In the genomic region with DNA sequence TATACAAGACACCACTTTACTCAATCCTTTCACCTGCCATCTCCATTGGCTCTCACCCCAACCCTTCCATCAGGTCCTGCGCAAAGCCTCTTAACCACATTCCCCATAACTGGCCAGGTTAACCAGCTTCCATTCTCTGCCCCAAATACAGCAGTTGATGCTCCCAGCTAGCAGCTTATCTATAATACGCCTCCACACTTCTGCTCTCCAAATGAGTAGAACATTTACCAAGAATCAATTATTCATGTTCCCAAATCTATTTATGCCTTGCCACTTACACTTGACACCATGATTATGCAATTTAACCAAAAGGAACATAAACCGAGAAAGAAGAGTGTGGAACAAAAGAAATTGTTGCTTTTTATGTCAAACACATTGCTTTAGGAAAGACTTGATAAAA, we compare ENCODE assay signal across 18 cellular contexts.
DNase-seq lines count a peak whose midpoint lies in the region; ATAC-seq and TF ChIP-seq lines count a peak whose summit lies in the region.
"Had no signal": no experiment of that assay in that cellular context is flagged by ENCODE, and none has a peak within 500 bp of the region (broad histone marks: within the 10 kb centered on the region; RNA-seq: fewer than 3 reads in every experiment).

No MANE protein-coding gene starts in this region.

- H3K9me3 ChIP-seq in IMR-90 (ENCODE audit: control insufficient read depth, insufficient read depth, low read length), result no peaks in the 10 kb centered on the region
- no peaks in the 10 kb centered on the region for H3K9me3 ChIP-seq in body of pancreas
- H3K9me3 ChIP-seq in stomach smooth muscle (ENCODE audit: control insufficient read depth in 2 of 2, low read length in 2 of 2), result no peaks in the 10 kb centered on the region

- ATAC-seq in IMR-90 (ENCODE audit: low read depth), result no peak
- peak; percentile 61 for ATAC-seq in body of pancreas
- ATAC-seq: SK-N-SH treated with all-trans-retinoic acid at 6 μM for 48 hours had no signal

- peak overlapping the region; percentile 10; the same call in 1 of the 2 replicates for H3K4ac ChIP-seq in IMR-90 (ENCODE audit: low read depth, low read length)

- intact Hi-C loops in IMR-90 (cut with micrococcal nuclease), result no loop called here
- intact Hi-C loops in body of pancreas (cut with DNase I), result no loop called here

- no peak overlapping the region for H2AK9ac ChIP-seq in IMR-90 (replicated peaks; ENCODE audit: low read depth, low read length, poor library complexity)

- no peaks in the 10 kb centered on the region for H3K27me3 ChIP-seq in IMR-90 (ENCODE audit: control insufficient read depth, insufficient read depth, low read length)
- H3K27me3 ChIP-seq in body of pancreas, result no peaks in the 10 kb centered on the region
- H3K27me3 ChIP-seq in stomach smooth muscle (ENCODE audit: control insufficient read depth in 1 of 2, insufficient read depth in 2 of 2, low read length in 2 of 2), result no peaks in the 10 kb centered on the region

- H4K91ac ChIP-seq in IMR-90 (ENCODE audit: insufficient read depth, low read depth, low read length), result no peak overlapping the region

- H3K14ac ChIP-seq in IMR-90 (replicated peaks; ENCODE audit: low read depth, low read length), result no peak overlapping the region

- no peak overlapping the region for H3K27ac ChIP-seq in IMR-90 (ENCODE audit: insufficient read depth, low read length)
- no peak overlapping the region for H3K27ac ChIP-seq in body of pancreas
- H3K27ac ChIP-seq in stomach smooth muscle (ENCODE audit: low read length), result peak overlapping the region; percentile 18
- H3K27ac ChIP-seq: KMS-11, PC-9 had no signal

- TF ChIP-seq POLR2A in IMR-90 (IDR thresholded peaks at IDR 0.05; ENCODE audit: low read depth, low read length), result no peak
- no peak for TF ChIP-seq POLR2A in body of pancreas (IDR thresholded peaks at IDR 0.05)

- H3K23ac ChIP-seq in IMR-90 (ENCODE audit: low read depth, low read length), result no peak overlapping the region

- no peak overlapping the region for H3K18ac ChIP-seq in IMR-90 (ENCODE audit: low read depth, low read length)

- no peak for TF ChIP-seq RAD21 in IMR-90 (IDR thresholded peaks at IDR 0.05; ENCODE audit: low read length)

- no peak for DNase-seq in IMR-90
- peak; percentile 89 for DNase-seq in MV-4-11 (lab: John Stamatoyannopoulos, UW)
- no peak for DNase-seq in body of pancreas
- DNase-seq in cerebellar nuclear complex (lab: John Stamatoyannopoulos, UW), result no peak
- no peak for DNase-seq in activated T-cell treated with anti-CD3 and anti-CD28 coated beads, Interleukin-2, amount 50 U/mL, for 48 hours
- DNase-seq in G401 (ENCODE audit: low spot score), result no peak
- DNase-seq: C1 segment of cervical spinal cord; H9; NCI-H1092 treated with DMSO at 0.1 percent for 48 hours; NCI-H2081; NCI-H2171 treated with DMSO at 0.1 percent for 48 hours; NCI-H748 treated with DMSO at 0.1 percent for 48 hours; NK-92 treated with Interleukin-12 subunit alpha and Interleukin-12 subunit beta, amount 100 ng/mL, for 24 hours; PC-9; SIG-M5 had no signal

- H4K20me1 ChIP-seq in IMR-90 (ENCODE audit: insufficient read depth, low read length), result no peaks in the 10 kb centered on the region; the same call in 1 of the 2 replicates

- POLR2A ChIA-PET in IMR-90 (lab: Charles Lee; ENCODE audit: unreplicated experiment), result no interaction called here

- H2AK5ac ChIP-seq in IMR-90 (ENCODE audit: low read depth, low read length), result peak overlapping the region; percentile 30; the same call in 1 of the 2 replicates

- 100% methylated on average over 1 of the region's 3 CpGs; no CpG with 5 or more reads in 1 of the 2 experiments for WGBS in IMR-90 (ENCODE audit: extremely low coverage in 2 of 2, insufficient read length in 1 of 2), 2 experiments
- WGBS in body of pancreas, 2 donors, result 29 to 32% methylated on average over 3 of the region's 3 CpGs

- H3K56ac ChIP-seq in IMR-90 (ENCODE audit: extremely low read depth, insufficient read depth, low read length), result no peak overlapping the region

- peak overlapping the region; percentile 67; the same call in 2 of the 3 replicates for H2BK15ac ChIP-seq in IMR-90 (ENCODE audit: low read depth, low read length)

- H3K4me3 ChIP-seq in IMR-90 (ENCODE audit: insufficient read depth, low read depth, low read length), result no peak overlapping the region
- no peak overlapping the region for H3K4me3 ChIP-seq in body of pancreas
- no peak overlapping the region for H3K4me3 ChIP-seq in stomach smooth muscle (ENCODE audit: low read length in 2 of 2)
- H3K4me3 ChIP-seq: PC-9 had no signal

- peaks cover 2 to 13% of the 10 kb centered on the region in 2 experiments; a peak in 2 of 4 replicates for H3K79me1 ChIP-seq in IMR-90 (ENCODE audit: low read depth in 1 of 2, low read length in 2 of 2)

- H2AFZ ChIP-seq in IMR-90 (replicated peaks; ENCODE audit: low read length, poor library complexity), result no peak overlapping the region
- H2AFZ ChIP-seq: PC-9 had no signal

- dilution Hi-C loops in IMR-90 (cut with HindIII; ENCODE audit: low sequenced_read_pairs, unreplicated experiment), result no loop called here

- no peak for TF ChIP-seq CTCF in IMR-90 (conservative IDR thresholded peaks at IDR 0.05; ENCODE audit: low read depth, low read length)
- no peak for TF ChIP-seq CTCF in body of pancreas (IDR thresholded peaks at IDR 0.05)

- in situ Hi-C loops in IMR-90 (cut with MboI; ENCODE audit: low sequenced_read_pairs) (loop anchor here (5.0 kb wide), 1 partner anchor 48 kb away; no protein-coding TSS in a partner anchor), G401 (cut with HindIII; ENCODE audit: low sequenced_read_pairs) (no loop called here)

- peaks cover 20% of the 10 kb centered on the region for H3K9me1 ChIP-seq in IMR-90 (ENCODE audit: insufficient read depth, low read length)

- H3K36me3 ChIP-seq in IMR-90 (ENCODE audit: control insufficient read depth, insufficient read depth, low read length), result no peaks in the 10 kb centered on the region
- H3K36me3 ChIP-seq in body of pancreas (replicated peaks in 1 of 2; ENCODE audit: insufficient read depth in 1 of 2, low read depth in 2 of 2), result no peaks in the 10 kb centered on the region
- no peaks in the 10 kb centered on the region for H3K36me3 ChIP-seq in stomach smooth muscle (ENCODE audit: control insufficient read depth in 2 of 2, insufficient read depth in 2 of 2, low read length in 2 of 2)

- BruUV-seq in IMR-90 (replicated peaks; lab: Mats Ljungman, UMichigan), result no TSS peak

- CTCF ChIA-PET in IMR-90 (lab: Yijun Ruan, JAX), result interaction anchor here (0.7 kb wide), 1 partner anchor 38 kb away, joined by 3 read pairs; no protein-coding TSS in a partner anchor

- H3K9ac ChIP-seq in IMR-90 (ENCODE audit: low read depth, low read length) (no peak overlapping the region), stomach smooth muscle (ENCODE audit: low read length in 2 of 2) (no peak overlapping the region)
- H3K9ac ChIP-seq: KMS-11 had no signal

- H4K5ac ChIP-seq in IMR-90 (ENCODE audit: low read depth, low read length), result no peak overlapping the region

- no peak overlapping the region for H3K4me2 ChIP-seq in IMR-90 (ENCODE audit: low read depth, low read length)
- H3K4me2 ChIP-seq: KMS-11, PC-9 had no signal

- no peak overlapping the region for H4K8ac ChIP-seq in IMR-90 (ENCODE audit: low read depth in 2 of 2, low read length in 2 of 2)

- H2BK120ac ChIP-seq in IMR-90 (ENCODE audit: low read depth, low read length), result no peak overlapping the region

- H3K4me1 ChIP-seq in IMR-90 (ENCODE audit: control insufficient read depth, insufficient read depth, low read length) (peaks cover 17% of the 10 kb centered on the region), body of pancreas (peaks cover 34% of the 10 kb centered on the region), stomach smooth muscle (ENCODE audit: control insufficient read depth, insufficient read depth, low read length) (peaks cover 35% of the 10 kb centered on the region)

- peak overlapping the region; percentile 29; the same call in 1 of the 2 replicates for H2BK20ac ChIP-seq in IMR-90 (ENCODE audit: low read depth, low read length)

- H2BK5ac ChIP-seq in IMR-90 (ENCODE audit: low read depth, low read length, poor library complexity, severe bottlenecking), result no peak overlapping the region

TF ChIP-seq in IMR-90, 13 proteins besides CTCF, POLR2A, EP300 and RAD21:
- TF ChIP-seq MXI1 (IDR thresholded peaks at IDR 0.05; ENCODE audit: borderline replicate concordance, low read depth, low read length) (no peak), USF2 (IDR thresholded peaks at IDR 0.05; ENCODE audit: low read depth, low read length) (no peak), FOS (IDR thresholded peaks at IDR 0.05; ENCODE audit: low read depth, low read length) (no peak), SMC3 (IDR thresholded peaks at IDR 0.05; ENCODE audit: low read depth, low read length) (no peak), CHD1 (IDR thresholded peaks at IDR 0.05; ENCODE audit: low read depth, low read length) (no peak), RCOR1 (IDR thresholded peaks at IDR 0.05; ENCODE audit: insufficient replicate concordance, low read length) (no peak), CEBPB (IDR thresholded peaks at IDR 0.05; ENCODE audit: low read depth, low read length) (no peak), RFX5 (IDR thresholded peaks at IDR 0.05; ENCODE audit: low read depth, low read length) (no peak), MAFK (IDR thresholded peaks at IDR 0.05; ENCODE audit: low read depth, low read length) (no peak), MAZ (IDR thresholded peaks at IDR 0.05; ENCODE audit: borderline replicate concordance, low read depth, low read length) (no peak), BHLHE40 (IDR thresholded peaks at IDR 0.05; ENCODE audit: low read depth, low read length) (no peak)
- TF ChIP-seq, protein P1, sequence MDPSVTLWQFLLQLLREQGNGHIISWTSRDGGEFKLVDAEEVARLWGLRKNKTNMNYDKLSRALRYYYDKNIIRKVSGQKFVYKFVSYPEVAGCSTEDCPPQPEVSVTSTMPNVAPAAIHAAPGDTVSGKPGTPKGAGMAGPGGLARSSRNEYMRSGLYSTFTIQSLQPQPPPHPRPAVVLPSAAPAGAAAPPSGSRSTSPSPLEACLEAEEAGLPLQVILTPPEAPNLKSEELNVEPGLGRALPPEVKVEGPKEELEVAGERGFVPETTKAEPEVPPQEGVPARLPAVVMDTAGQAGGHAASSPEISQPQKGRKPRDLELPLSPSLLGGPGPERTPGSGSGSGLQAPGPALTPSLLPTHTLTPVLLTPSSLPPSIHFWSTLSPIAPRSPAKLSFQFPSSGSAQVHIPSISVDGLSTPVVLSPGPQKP (IDR thresholded peaks at IDR 0.05; ENCODE audit: borderline replicate concordance, low read depth, low read length), result no peak
